19 cellular contexts compared by ENCODE assay signal in the genomic region with DNA sequence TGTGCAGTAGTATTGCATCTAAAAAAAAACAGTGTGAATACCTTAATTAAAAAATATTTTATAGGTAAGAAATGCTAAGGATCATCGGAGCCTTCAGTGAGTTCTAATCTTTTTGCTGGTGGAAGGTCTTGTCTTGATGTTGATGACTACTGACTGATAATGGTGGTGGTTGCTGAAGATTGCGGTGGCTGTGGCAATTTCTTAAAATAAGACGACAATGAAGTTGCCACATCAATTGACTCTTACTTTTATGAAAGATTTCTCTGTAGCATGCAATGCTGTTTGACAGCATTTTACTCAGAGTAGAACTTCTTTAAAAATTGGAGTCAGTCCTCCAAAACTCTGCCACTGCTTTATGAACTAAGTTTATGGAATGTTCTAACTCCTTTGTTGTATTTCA. TPM values are rescaled to one million over a fixed set of nuclear protein-coding genes. Genes with fewer than 3 reads are reported as not detected.
DNase-seq lines count a peak whose midpoint lies in the region; ATAC-seq and TF ChIP-seq lines count a peak whose summit lies in the region.
"Had no signal": no experiment of that assay in that cellular context is flagged by ENCODE, and none has a peak within 500 bp of the region (broad histone marks: within the 10 kb centered on the region; RNA-seq: fewer than 3 reads in every experiment).

No MANE protein-coding gene starts in this region.

- H3K4me1 ChIP-seq in trophoblast cell (ENCODE audit: control insufficient read depth in 1 of 2, insufficient read depth in 2 of 2, low read length in 2 of 2) (no peaks in the 10 kb centered on the region), left lung (no peaks in the 10 kb centered on the region)
- H3K4me1 ChIP-seq: BE2C had no signal

- H4K8ac ChIP-seq in trophoblast cell (ENCODE audit: low read depth, low read length): no peak overlapping the region

- WGBS in trophoblast cell (ENCODE audit: extremely low coverage, insufficient coverage, insufficient read length): no CpG with 5 or more reads among the region's 3 CpGs

- H3K14ac ChIP-seq in trophoblast cell (ENCODE audit: low read length): no peak overlapping the region

- no peaks in the 10 kb centered on the region for H3K27me3 Mint-ChIP-seq in activated CD4-positive, alpha-beta T cell treated with anti-CD3 and anti-CD28 coated beads for 36 hours
- H3K27me3 Mint-ChIP-seq in activated naive CD8-positive, alpha-beta T cell treated with anti-CD3 and anti-CD28 coated beads for 36 hours: no peaks in the 10 kb centered on the region
- no peaks in the 10 kb centered on the region for H3K27me3 Mint-ChIP-seq in activated naive CD8-positive, alpha-beta T cell treated with anti-CD3 and anti-CD28 coated beads, Interleukin-2, amount 50 U/mL, for 24 hours
- no peaks in the 10 kb centered on the region for H3K27me3 Mint-ChIP-seq in activated naive CD8-positive, alpha-beta T cell treated with anti-CD3 and anti-CD28 coated beads, Interleukin-2, amount 10 ng/mL, durations not matched to agents 7 days and 5 days
- H3K27me3 Mint-ChIP-seq: CD4-positive, alpha-beta memory T cell had no signal

- peak; percentile 29 for DNase-seq in activated CD4-positive, alpha-beta T cell treated with anti-CD3 and anti-CD28 coated beads for 36 hours
- no peak for DNase-seq in activated CD4-positive, alpha-beta T cell treated with anti-CD3 and anti-CD28 coated beads for 1 hour
- no peak for DNase-seq in activated naive CD8-positive, alpha-beta T cell treated with anti-CD3 and anti-CD28 coated beads for 36 hours
- no peak for DNase-seq in activated naive CD8-positive, alpha-beta T cell treated with anti-CD3 and anti-CD28 coated beads, Interleukin-2, amount 50 U/mL, for 24 hours
- no peak for DNase-seq in activated naive CD8-positive, alpha-beta T cell treated with anti-CD3 and anti-CD28 coated beads, Interleukin-2, amount 10 ng/mL, durations not matched to agents 7 days and 5 days
- DNase-seq in trophoblast cell (peak; percentile 4 to 57), left lung (no peak)
- DNase-seq: 8988T, BE2C, Calu3, EL, MV-4-11, NCI-H1694 treated with DMSO at 0.1 percent for 48 hours, Right ventricle myocardium superior had no signal

- no peak overlapping the region for H4K91ac ChIP-seq in trophoblast cell (ENCODE audit: low read depth, low read length)

- H2AK5ac ChIP-seq in trophoblast cell (ENCODE audit: low read length): no peak overlapping the region

- no peak overlapping the region for H2BK12ac ChIP-seq in trophoblast cell (ENCODE audit: low read length)

- POLR2A ChIA-PET in activated CD4-positive, alpha-beta T cell treated with anti-CD3 and anti-CD28 coated beads for 36 hours (lab: Charles Lee): no interaction called here
- POLR2A ChIA-PET in activated naive CD8-positive, alpha-beta T cell treated with anti-CD3 and anti-CD28 coated beads, Interleukin-2, amount 10 ng/mL, durations not matched to agents 7 days and 5 days (lab: Charles Lee): no interaction called here

- H3K18ac ChIP-seq in trophoblast cell (ENCODE audit: low read length): no peak overlapping the region

- no peaks in the 10 kb centered on the region for H3K79me1 ChIP-seq in trophoblast cell (ENCODE audit: low read length)

- no peaks in the 10 kb centered on the region for H3K9me3 ChIP-seq in trophoblast cell (ENCODE audit: insufficient read depth, low read depth, low read length)
- H3K9me3 ChIP-seq in left lung: no peaks in the 10 kb centered on the region
- H3K9me3 ChIP-seq: BE2C had no signal

- H3K27me3 ChIP-seq in trophoblast cell (ENCODE audit: insufficient read depth, low read length) (no peaks in the 10 kb centered on the region), left lung (no peaks in the 10 kb centered on the region)
- H3K27me3 ChIP-seq: BE2C had no signal

- H3K4me3 ChIP-seq in trophoblast cell (ENCODE audit: low read depth, low read length): no peak overlapping the region
- no peak overlapping the region for H3K4me3 ChIP-seq in left lung
- H3K4me3 ChIP-seq: GM12878 had no signal

- H3K27ac ChIP-seq in trophoblast cell (ENCODE audit: low read depth, low read length) (no peak overlapping the region), left lung (no peak overlapping the region)
- H3K27ac ChIP-seq: KMS-11 had no signal

- H2BK120ac ChIP-seq in trophoblast cell (ENCODE audit: insufficient read depth, low read length, poor library complexity): no peak overlapping the region

- peaks cover 52% of the 10 kb centered on the region for H3K4me1 Mint-ChIP-seq in activated CD4-positive, alpha-beta T cell treated with anti-CD3 and anti-CD28 coated beads for 36 hours
- H3K4me1 Mint-ChIP-seq in activated naive CD8-positive, alpha-beta T cell treated with anti-CD3 and anti-CD28 coated beads for 36 hours: peaks cover 40% of the 10 kb centered on the region
- H3K4me1 Mint-ChIP-seq in activated naive CD8-positive, alpha-beta T cell treated with anti-CD3 and anti-CD28 coated beads, Interleukin-2, amount 50 U/mL, for 24 hours: peaks cover 51% of the 10 kb centered on the region
- H3K4me1 Mint-ChIP-seq in activated naive CD8-positive, alpha-beta T cell treated with anti-CD3 and anti-CD28 coated beads, Interleukin-2, amount 10 ng/mL, durations not matched to agents 7 days and 5 days: peaks cover 22% of the 10 kb centered on the region

- no peak overlapping the region for H2BK5ac ChIP-seq in trophoblast cell (ENCODE audit: low read depth, low read length, poor library complexity)

- no peak overlapping the region for H3K4me2 ChIP-seq in trophoblast cell (ENCODE audit: low read length)
- H3K4me2 ChIP-seq: KMS-11 had no signal

- H3K9ac ChIP-seq in trophoblast cell (ENCODE audit: low read length): no peak overlapping the region
- H3K9ac ChIP-seq: KMS-11 had no signal

- H3K4ac ChIP-seq in trophoblast cell (ENCODE audit: low read depth, low read length): no peak overlapping the region

- ATAC-seq in activated CD4-positive, alpha-beta T cell treated with anti-CD3 and anti-CD28 coated beads for 36 hours: peak; percentile 13
- ATAC-seq in activated naive CD8-positive, alpha-beta T cell treated with anti-CD3 and anti-CD28 coated beads, Interleukin-2, amount 50 U/mL, for 24 hours: no peak
- peak; percentile 60 for ATAC-seq in activated naive CD8-positive, alpha-beta T cell treated with anti-CD3 and anti-CD28 coated beads, Interleukin-2, amount 10 ng/mL, durations not matched to agents 7 days and 5 days (ENCODE audit: low read depth)
- no peak for ATAC-seq in GM18858 (IDR thresholded peaks at IDR 0.05; ENCODE audit: unreplicated experiment)
- ATAC-seq in left lung: no peak
- ATAC-seq: GM12878, Panc1 had no signal

- H3K27ac Mint-ChIP-seq in activated CD4-positive, alpha-beta T cell treated with anti-CD3 and anti-CD28 coated beads for 36 hours: peak overlapping the region; percentile 74
- peak overlapping the region; percentile 23 for H3K27ac Mint-ChIP-seq in activated naive CD8-positive, alpha-beta T cell treated with anti-CD3 and anti-CD28 coated beads for 36 hours
- H3K27ac Mint-ChIP-seq in activated naive CD8-positive, alpha-beta T cell treated with anti-CD3 and anti-CD28 coated beads, Interleukin-2, amount 50 U/mL, for 24 hours: no peak overlapping the region
- H3K27ac Mint-ChIP-seq in activated naive CD8-positive, alpha-beta T cell treated with anti-CD3 and anti-CD28 coated beads, Interleukin-2, amount 10 ng/mL, durations not matched to agents 7 days and 5 days: peak overlapping the region; percentile 58

- no peaks in the 10 kb centered on the region for H3K9me3 Mint-ChIP-seq in activated CD4-positive, alpha-beta T cell treated with anti-CD3 and anti-CD28 coated beads for 36 hours (ENCODE audit: low read depth)
- peaks cover 5% of the 10 kb centered on the region for H3K9me3 Mint-ChIP-seq in activated naive CD8-positive, alpha-beta T cell treated with anti-CD3 and anti-CD28 coated beads for 36 hours
- no peaks in the 10 kb centered on the region for H3K9me3 Mint-ChIP-seq in activated naive CD8-positive, alpha-beta T cell treated with anti-CD3 and anti-CD28 coated beads, Interleukin-2, amount 50 U/mL, for 24 hours
- peaks cover 4% of the 10 kb centered on the region for H3K9me3 Mint-ChIP-seq in activated naive CD8-positive, alpha-beta T cell treated with anti-CD3 and anti-CD28 coated beads, Interleukin-2, amount 10 ng/mL, durations not matched to agents 7 days and 5 days
- H3K9me3 Mint-ChIP-seq: CD4-positive, alpha-beta memory T cell had no signal

- intact Hi-C loops in activated CD4-positive, alpha-beta T cell treated with anti-CD3 and anti-CD28 coated beads for 36 hours (cut with DNase I, micrococcal nuclease): loop anchor here in 1 of 2 experiments (2.0 to 10.0 kb wide), 2 partner anchors 16 to 198 kb away; no protein-coding TSS in a partner anchor
- intact Hi-C loops in left lung (cut with DNase I): no loop called here

- no peak overlapping the region for H4K12ac ChIP-seq in trophoblast cell (ENCODE audit: low read depth, low read length)

- H3K4me3 Mint-ChIP-seq in activated CD4-positive, alpha-beta T cell treated with anti-CD3 and anti-CD28 coated beads for 36 hours: no peak overlapping the region
- no peak overlapping the region for H3K4me3 Mint-ChIP-seq in activated naive CD8-positive, alpha-beta T cell treated with anti-CD3 and anti-CD28 coated beads for 36 hours
- H3K4me3 Mint-ChIP-seq in activated naive CD8-positive, alpha-beta T cell treated with anti-CD3 and anti-CD28 coated beads, Interleukin-2, amount 50 U/mL, for 24 hours: no peak overlapping the region
- H3K4me3 Mint-ChIP-seq in activated naive CD8-positive, alpha-beta T cell treated with anti-CD3 and anti-CD28 coated beads, Interleukin-2, amount 10 ng/mL, durations not matched to agents 7 days and 5 days: peak overlapping the region; percentile 42

- H3K36me3 ChIP-seq in trophoblast cell (ENCODE audit: control insufficient read depth in 1 of 2, insufficient read depth in 2 of 2, low read length in 2 of 2) (peaks cover 3 to 5% of the 10 kb centered on the region in 2 experiments), left lung (peaks cover 0 to 47% of the 10 kb centered on the region in 2 donors)

- no peak for TF ChIP-seq CTCF in left lung (IDR thresholded peaks at IDR 0.05)

- H2AFZ ChIP-seq in trophoblast cell (ENCODE audit: insufficient read depth, low read length, poor library complexity): no peak overlapping the region

- no peaks in the 10 kb centered on the region for H3K79me2 ChIP-seq in trophoblast cell (ENCODE audit: control insufficient read depth, insufficient read depth, low read length, poor library complexity)

- H3K36me3 Mint-ChIP-seq in activated CD4-positive, alpha-beta T cell treated with anti-CD3 and anti-CD28 coated beads for 36 hours (ENCODE audit: low read depth): peaks cover 54% of the 10 kb centered on the region
- H3K36me3 Mint-ChIP-seq in activated naive CD8-positive, alpha-beta T cell treated with anti-CD3 and anti-CD28 coated beads for 36 hours: peaks cover 47% of the 10 kb centered on the region
- H3K36me3 Mint-ChIP-seq in activated naive CD8-positive, alpha-beta T cell treated with anti-CD3 and anti-CD28 coated beads, Interleukin-2, amount 50 U/mL, for 24 hours (ENCODE audit: low read depth): peaks cover 65% of the 10 kb centered on the region
- H3K36me3 Mint-ChIP-seq in activated naive CD8-positive, alpha-beta T cell treated with anti-CD3 and anti-CD28 coated beads, Interleukin-2, amount 10 ng/mL, durations not matched to agents 7 days and 5 days: peaks cover 49% of the 10 kb centered on the region

- no peak overlapping the region for H3K23ac ChIP-seq in trophoblast cell (ENCODE audit: low read length)

- CTCF ChIA-PET in activated CD4-positive, alpha-beta T cell treated with anti-CD3 and anti-CD28 coated beads for 36 hours (lab: Charles Lee): no interaction called here

RNA-seq across cellular contexts. Expression of a gene that starts 36.2 kb away (rescaled TPM):
- 100 to 1,000 TPM; 136 to 242 TPM for total RNA-seq in activated CD4-positive, alpha-beta T cell treated with anti-CD3 and anti-CD28 coated beads for 36 hours
- total RNA-seq in activated naive CD8-positive, alpha-beta T cell treated with anti-CD3 and anti-CD28 coated beads for 36 hours: 100 to 1,000 TPM; 192 to 201 TPM
- 100 to 1,000 TPM; 175 to 187 TPM for total RNA-seq in activated naive CD8-positive, alpha-beta T cell treated with anti-CD3 and anti-CD28 coated beads, Interleukin-2, amount 10 ng/mL, durations not matched to agents 7 days and 5 days
- polyA plus RNA-seq in trophoblast cell (2013): 54.9 and 60.3 TPM in 2 replicates
- total RNA-seq in left lung: 100 to 1,000 TPM; 192 to 346 TPM

Comparison
In these comparisons a context has a peak if more than half of its experiments do, and no peak if none do; other contexts are left out.
1. ATAC-seq: peak in activated CD4-positive, alpha-beta T cell treated with anti-CD3 and anti-CD28 coated beads for 36 hours (single experiment) and activated naive CD8-positive, alpha-beta T cell treated with anti-CD3 and anti-CD28 coated beads, Interleukin-2, amount 10 ng/mL, durations not matched to agents 7 days and 5 days (single experiment); none in activated naive CD8-positive, alpha-beta T cell treated with anti-CD3 and anti-CD28 coated beads, Interleukin-2, amount 50 U/mL, for 24 hours (single experiment), GM18858 (single experiment) and left lung (single experiment).
2. DNase-seq: peak in activated CD4-positive, alpha-beta T cell treated with anti-CD3 and anti-CD28 coated beads for 36 hours (single experiment) and trophoblast cell (2 of 2); none in activated CD4-positive, alpha-beta T cell treated with anti-CD3 and anti-CD28 coated beads for 1 hour (single experiment), activated naive CD8-positive, alpha-beta T cell treated with anti-CD3 and anti-CD28 coated beads for 36 hours (single experiment), activated naive CD8-positive, alpha-beta T cell treated with anti-CD3 and anti-CD28 coated beads, Interleukin-2, amount 50 U/mL, for 24 hours (single experiment), activated naive CD8-positive, alpha-beta T cell treated with anti-CD3 and anti-CD28 coated beads, Interleukin-2, amount 10 ng/mL, durations not matched to agents 7 days and 5 days (single experiment) and left lung (0 of 2).